Comparison of ENCODE assay signal across 18 cellular contexts in the genomic region with DNA sequence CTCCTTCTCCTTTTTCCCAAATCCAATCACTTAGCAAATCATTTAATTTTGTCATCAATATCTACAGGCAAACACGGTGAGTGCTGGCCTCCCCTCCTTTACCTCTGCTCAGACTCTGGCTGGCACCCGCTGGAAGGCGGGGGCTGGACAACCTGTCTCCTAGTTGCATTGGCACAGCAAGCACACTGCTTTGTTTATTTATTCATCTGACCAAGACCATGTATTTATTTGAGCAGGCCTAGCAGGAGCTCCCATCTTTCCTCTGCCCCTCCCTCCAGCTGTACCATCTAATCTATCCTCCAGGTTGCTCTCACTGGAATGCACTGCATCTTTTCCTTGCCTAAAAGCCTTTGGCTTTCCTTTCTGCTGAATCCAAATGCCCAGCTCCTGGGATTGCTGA. TPM values are rescaled to one million over a fixed set of nuclear protein-coding genes. Genes with fewer than 3 reads are reported as not detected.
DNase-seq lines count a peak whose midpoint lies in the region; ATAC-seq and TF ChIP-seq lines count a peak whose summit lies in the region.
"Had no signal": no experiment of that assay in that cellular context is flagged by ENCODE, and none has a peak within 500 bp of the region (broad histone marks: within the 10 kb centered on the region; RNA-seq: fewer than 3 reads in every experiment).

No MANE protein-coding gene starts in this region.

- H3K4me3 ChIP-seq in HEK293 (ENCODE audit: low read depth, low read length), result no peak overlapping the region
- H3K4me3 ChIP-seq in esophagus squamous epithelium, result no peak overlapping the region
- H3K4me3 ChIP-seq: prostate gland, smooth muscle cell had no signal

- no peaks in the 10 kb centered on the region for H3K4me1 ChIP-seq in HEK293 (ENCODE audit: control insufficient read depth, insufficient read depth, low read length)
- peaks cover 0 to 50% (median 9%) of the 10 kb centered on the region in 3 donors for H3K4me1 ChIP-seq in esophagus squamous epithelium
- H3K4me1 ChIP-seq: prostate gland had no signal

- peak overlapping the region; percentile 22 to 27 for H3K4me3 Mint-ChIP-seq in activated T-cell treated with anti-CD3 and anti-CD28 coated beads, Interleukin-2, amount 50 U/mL, for 72 hours
- H3K4me3 Mint-ChIP-seq in natural killer cell treated with Interleukin-12 subunit alpha and Interleukin-12 subunit beta and Interleukin-15 and Interleukin-18, amount 100 ng/mL, for 72 hours, result no peak overlapping the region
- peak overlapping the region in 1 of 2 donors; percentile 3 for H3K4me3 Mint-ChIP-seq in effector memory CD8-positive, alpha-beta T cell
- H3K4me3 Mint-ChIP-seq: nephron had no signal

- no peak for ATAC-seq in activated T-cell treated with anti-CD3 and anti-CD28 coated beads, Interleukin-2, amount 50 U/mL, for 72 hours (replicated peaks in 1 of 2)
- ATAC-seq in natural killer cell treated with Interleukin-12 subunit alpha and Interleukin-12 subunit beta and Interleukin-15 and Interleukin-18, amount 100 ng/mL, for 72 hours, result no peak
- ATAC-seq in HG03378 (IDR thresholded peaks at IDR 0.05; ENCODE audit: unreplicated experiment), result no peak
- ATAC-seq in effector memory CD8-positive, alpha-beta T cell (replicated peaks), result no peak

- H3K36me3 Mint-ChIP-seq in activated T-cell treated with anti-CD3 and anti-CD28 coated beads, Interleukin-2, amount 50 U/mL, for 72 hours (ENCODE audit: insufficient read depth in 2 of 2), result peaks cover 0 to 6% of the 10 kb centered on the region in 2 donors
- H3K36me3 Mint-ChIP-seq in natural killer cell treated with Interleukin-12 subunit alpha and Interleukin-12 subunit beta and Interleukin-15 and Interleukin-18, amount 100 ng/mL, for 72 hours, result no peaks in the 10 kb centered on the region
- no peaks in the 10 kb centered on the region for H3K36me3 Mint-ChIP-seq in effector memory CD8-positive, alpha-beta T cell (ENCODE audit: insufficient read depth)

- H3K9me3 ChIP-seq in HEK293 (ENCODE audit: control insufficient read depth, insufficient read depth, low read depth, low read length) (no peaks in the 10 kb centered on the region), esophagus squamous epithelium (no peaks in the 10 kb centered on the region)
- H3K9me3 ChIP-seq: prostate gland had no signal

- H3K4me1 Mint-ChIP-seq in activated T-cell treated with anti-CD3 and anti-CD28 coated beads, Interleukin-2, amount 50 U/mL, for 72 hours (ENCODE audit: low read depth), result peaks cover 89% of the 10 kb centered on the region
- peaks cover 39 to 52% of the 10 kb centered on the region in 2 donors for H3K4me1 Mint-ChIP-seq in natural killer cell treated with Interleukin-12 subunit alpha and Interleukin-12 subunit beta and Interleukin-15 and Interleukin-18, amount 100 ng/mL, for 72 hours (ENCODE audit: low read depth in 2 of 2)
- peaks cover 45 to 61% of the 10 kb centered on the region in 2 donors for H3K4me1 Mint-ChIP-seq in effector memory CD8-positive, alpha-beta T cell (ENCODE audit: low read depth in 2 of 2)

- H3K27ac ChIP-seq in HEK293 (ENCODE audit: extremely low read depth, low read depth, low read length) (no peak overlapping the region), esophagus squamous epithelium (peak overlapping the region in 2 of 4 donors; percentile 40 to 65)
- H3K27ac ChIP-seq: prostate gland had no signal

- POLR2A ChIA-PET in HEK293 (lab: Yijun Ruan, JAX), result no interaction called here

- H3K36me3 ChIP-seq in HEK293 (ENCODE audit: control insufficient read depth in 2 of 2, insufficient read depth in 1 of 2, low read length in 2 of 2) (no peaks in the 10 kb centered on the region), esophagus squamous epithelium (no peaks in the 10 kb centered on the region)
- H3K36me3 ChIP-seq: prostate gland had no signal

- 83% methylated on average over 3 of the region's 3 CpGs for WGBS in esophagus squamous epithelium, 2 donors

- DNase-seq in activated T-cell treated with anti-CD3 and anti-CD28 coated beads, Interleukin-2, amount 50 U/mL, for 72 hours, result no peak
- no peak for DNase-seq in activated T-cell treated with anti-CD3 and anti-CD28 coated beads, Interleukin-2, amount 50 U/mL, for 1 hour
- DNase-seq in NCI-H774 (lab: John Stamatoyannopoulos, UW) (peak; percentile 23), esophagus squamous epithelium (lab: John Stamatoyannopoulos, UW) (no peak)
- no peak for DNase-seq in natural killer cell treated with Interleukin-12 subunit alpha and Interleukin-12 subunit beta and Interleukin-15 and Interleukin-18, amount 100 ng/mL, for 72 hours (ENCODE audit: low spot score)
- no peak for DNase-seq in effector memory CD8-positive, alpha-beta T cell
- DNase-seq: aorta; effector CD8-positive, alpha-beta T cell; EL; head of caudate nucleus; mesenchymal stem cell; NCI-H2029; stimulated activated CD4-positive, alpha-beta T cell treated with anti-CD3 and anti-CD28 coated beads, Interleukin-4, amount 100 ng/mL, for 4 hours had no signal

- no peaks in the 10 kb centered on the region for H3K27me3 Mint-ChIP-seq in activated T-cell treated with anti-CD3 and anti-CD28 coated beads, Interleukin-2, amount 50 U/mL, for 72 hours (ENCODE audit: low read depth)
- H3K27me3 Mint-ChIP-seq in natural killer cell treated with Interleukin-12 subunit alpha and Interleukin-12 subunit beta and Interleukin-15 and Interleukin-18, amount 100 ng/mL, for 72 hours, result peaks cover 0 to 4% of the 10 kb centered on the region in 2 donors
- H3K27me3 Mint-ChIP-seq in effector memory CD8-positive, alpha-beta T cell, result no peaks in the 10 kb centered on the region

- H3K27ac Mint-ChIP-seq in activated T-cell treated with anti-CD3 and anti-CD28 coated beads, Interleukin-2, amount 50 U/mL, for 72 hours, result peak overlapping the region; percentile 95
- peak overlapping the region; percentile 45 to 80 for H3K27ac Mint-ChIP-seq in natural killer cell treated with Interleukin-12 subunit alpha and Interleukin-12 subunit beta and Interleukin-15 and Interleukin-18, amount 100 ng/mL, for 72 hours
- no peak overlapping the region for H3K27ac Mint-ChIP-seq in effector memory CD8-positive, alpha-beta T cell
- H3K27ac Mint-ChIP-seq: nephron had no signal

- no peak for TF ChIP-seq POLR2A in esophagus squamous epithelium (IDR thresholded peaks at IDR 0.05)

- no peaks in the 10 kb centered on the region for H3K9me3 Mint-ChIP-seq in activated T-cell treated with anti-CD3 and anti-CD28 coated beads, Interleukin-2, amount 50 U/mL, for 72 hours
- no peaks in the 10 kb centered on the region for H3K9me3 Mint-ChIP-seq in natural killer cell treated with Interleukin-12 subunit alpha and Interleukin-12 subunit beta and Interleukin-15 and Interleukin-18, amount 100 ng/mL, for 72 hours
- H3K9me3 Mint-ChIP-seq in effector memory CD8-positive, alpha-beta T cell, result no peaks in the 10 kb centered on the region
- H3K9me3 Mint-ChIP-seq: nephron had no signal

- no peaks in the 10 kb centered on the region for H3K27me3 ChIP-seq in esophagus squamous epithelium

- CTCF ChIA-PET in HEK293 (lab: Yijun Ruan, JAX), result interaction anchor here (0.6 to 1.1 kb wide), 3 partner anchors 11 to 423 kb away, joined by 3 to 4 read pairs (median 4); no protein-coding TSS in a partner anchor

- intact Hi-C loops in esophagus squamous epithelium (cut with DNase I), result no loop called here

- no peak for TF ChIP-seq CTCF in HEK293 (tag by site-specific recombination; IDR thresholded peaks at IDR 0.05)
- TF ChIP-seq CTCF in esophagus squamous epithelium (IDR thresholded peaks at IDR 0.05), result no peak

TF ChIP-seq in HEK293, 187 proteins besides CTCF, POLR2A, EP300 and RAD21 (continues in another document):
- no peak for TF ChIP-seq ZSCAN16 (tag by site-specific recombination; IDR thresholded peaks at IDR 0.05)
- TF ChIP-seq, protein P1, sequence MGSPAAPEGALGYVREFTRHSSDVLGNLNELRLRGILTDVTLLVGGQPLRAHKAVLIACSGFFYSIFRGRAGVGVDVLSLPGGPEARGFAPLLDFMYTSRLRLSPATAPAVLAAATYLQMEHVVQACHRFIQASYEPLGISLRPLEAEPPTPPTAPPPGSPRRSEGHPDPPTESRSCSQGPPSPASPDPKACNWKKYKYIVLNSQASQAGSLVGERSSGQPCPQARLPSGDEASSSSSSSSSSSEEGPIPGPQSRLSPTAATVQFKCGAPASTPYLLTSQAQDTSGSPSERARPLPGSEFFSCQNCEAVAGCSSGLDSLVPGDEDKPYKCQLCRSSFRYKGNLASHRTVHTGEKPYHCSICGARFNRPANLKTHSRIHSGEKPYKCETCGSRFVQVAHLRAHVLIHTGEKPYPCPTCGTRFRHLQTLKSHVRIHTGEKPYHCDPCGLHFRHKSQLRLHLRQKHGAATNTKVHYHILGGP (tag by site-specific recombination; IDR thresholded peaks at IDR 0.05), result no peak
- no peak for TF ChIP-seq ZNF133 (tag by site-specific recombination; IDR thresholded peaks at IDR 0.05)
- TF ChIP-seq ZNF548 (tag by site-specific recombination; IDR thresholded peaks at IDR 0.05), result no peak
- no peak for TF ChIP-seq ZNF560 (tag by site-specific recombination; IDR thresholded peaks at IDR 0.05; ENCODE audit: borderline replicate concordance)
- no peak for TF ChIP-seq ZNF510 (tag by site-specific recombination; IDR thresholded peaks at IDR 0.05; ENCODE audit: insufficient replicate concordance)
- no peak for TF ChIP-seq OSR2 (tag by site-specific recombination; IDR thresholded peaks at IDR 0.05)
- TF ChIP-seq, protein P2, sequence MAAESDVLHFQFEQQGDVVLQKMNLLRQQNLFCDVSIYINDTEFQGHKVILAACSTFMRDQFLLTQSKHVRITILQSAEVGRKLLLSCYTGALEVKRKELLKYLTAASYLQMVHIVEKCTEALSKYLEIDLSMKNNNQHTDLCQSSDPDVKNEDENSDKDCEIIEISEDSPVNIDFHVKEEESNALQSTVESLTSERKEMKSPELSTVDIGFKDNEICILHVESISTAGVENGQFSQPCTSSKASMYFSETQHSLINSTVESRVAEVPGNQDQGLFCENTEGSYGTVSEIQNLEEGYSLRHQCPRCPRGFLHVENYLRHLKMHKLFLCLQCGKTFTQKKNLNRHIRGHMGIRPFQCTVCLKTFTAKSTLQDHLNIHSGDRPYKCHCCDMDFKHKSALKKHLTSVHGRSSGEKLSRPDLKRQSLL (tag by site-specific recombination; IDR thresholded peaks at IDR 0.05), result no peak
- peak; percentile 31; the same call in 1 of the 2 replicates for TF ChIP-seq ZBTB20 (tag by site-specific recombination; IDR thresholded peaks at IDR 0.05)
- no peak for TF ChIP-seq ZNF324 (tag by site-specific recombination; IDR thresholded peaks at IDR 0.05)
- peak; percentile 70 for TF ChIP-seq ZIC2 (tag by site-specific recombination; IDR thresholded peaks at IDR 0.05)
- TF ChIP-seq KLF16 (tag by site-specific recombination; IDR thresholded peaks at IDR 0.05), result no peak
- no peak for TF ChIP-seq KLF9 (tag by site-specific recombination; IDR thresholded peaks at IDR 0.05; ENCODE audit: low read depth)
- TF ChIP-seq ZNF843 (tag by site-specific recombination; IDR thresholded peaks at IDR 0.05), result no peak

RNA-seq across cellular contexts. Expression of a gene that starts 9.8 kb away (rescaled TPM):
- total RNA-seq in activated T-cell treated with anti-CD3 and anti-CD28 coated beads, Interleukin-2, amount 50 U/mL, for 72 hours, result 100 to 1,000 TPM in 1 of 2 donors, 10 to 100 TPM in 1; 97.2 to 113 TPM
- 100 to 1,000 TPM in 1 of 2 donors, 10 to 100 TPM in 1; 36.8 to 103 TPM for total RNA-seq in natural killer cell treated with Interleukin-12 subunit alpha and Interleukin-12 subunit beta and Interleukin-15 and Interleukin-18, amount 100 ng/mL, for 72 hours
- total RNA-seq in esophagus squamous epithelium, result 10 to 100 TPM in 2 of 4 donors, 1 to 10 TPM in 1, under 1 TPM in 1; 0.68 to 36.6 (median 11.8) TPM

Comparison
In these comparisons a context has a peak if more than half of its experiments do, and no peak if none do; other contexts are left out.
1. H3K27ac Mint-ChIP-seq: peak in activated T-cell treated with anti-CD3 and anti-CD28 coated beads, Interleukin-2, amount 50 U/mL, for 72 hours (single experiment) and natural killer cell treated with Interleukin-12 subunit alpha and Interleukin-12 subunit beta and Interleukin-15 and Interleukin-18, amount 100 ng/mL, for 72 hours (2 of 2); none in effector memory CD8-positive, alpha-beta T cell (0 of 2).